Comparison of ENCODE assay signal across 1 cellular context in genomic region chr3:82163907-82164520, GRCh38.
TF ChIP-seq lines count a peak whose summit lies in the region.

No MANE protein-coding gene starts in this region.

TF ChIP-seq in IMR-90, 13 proteins besides CTCF, POLR2A, EP300 and RAD21 (continued from another document):
- TF ChIP-seq MAFK (IDR thresholded peaks at IDR 0.05; ENCODE audit: low read depth, low read length) (no peak), RFX5 (IDR thresholded peaks at IDR 0.05; ENCODE audit: low read depth, low read length) (no peak)
- TF ChIP-seq, protein P1, sequence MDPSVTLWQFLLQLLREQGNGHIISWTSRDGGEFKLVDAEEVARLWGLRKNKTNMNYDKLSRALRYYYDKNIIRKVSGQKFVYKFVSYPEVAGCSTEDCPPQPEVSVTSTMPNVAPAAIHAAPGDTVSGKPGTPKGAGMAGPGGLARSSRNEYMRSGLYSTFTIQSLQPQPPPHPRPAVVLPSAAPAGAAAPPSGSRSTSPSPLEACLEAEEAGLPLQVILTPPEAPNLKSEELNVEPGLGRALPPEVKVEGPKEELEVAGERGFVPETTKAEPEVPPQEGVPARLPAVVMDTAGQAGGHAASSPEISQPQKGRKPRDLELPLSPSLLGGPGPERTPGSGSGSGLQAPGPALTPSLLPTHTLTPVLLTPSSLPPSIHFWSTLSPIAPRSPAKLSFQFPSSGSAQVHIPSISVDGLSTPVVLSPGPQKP (IDR thresholded peaks at IDR 0.05; ENCODE audit: borderline replicate concordance, low read depth, low read length), result no peak
